Comparison of ENCODE assay signal across 33 cellular contexts in the genomic region with DNA sequence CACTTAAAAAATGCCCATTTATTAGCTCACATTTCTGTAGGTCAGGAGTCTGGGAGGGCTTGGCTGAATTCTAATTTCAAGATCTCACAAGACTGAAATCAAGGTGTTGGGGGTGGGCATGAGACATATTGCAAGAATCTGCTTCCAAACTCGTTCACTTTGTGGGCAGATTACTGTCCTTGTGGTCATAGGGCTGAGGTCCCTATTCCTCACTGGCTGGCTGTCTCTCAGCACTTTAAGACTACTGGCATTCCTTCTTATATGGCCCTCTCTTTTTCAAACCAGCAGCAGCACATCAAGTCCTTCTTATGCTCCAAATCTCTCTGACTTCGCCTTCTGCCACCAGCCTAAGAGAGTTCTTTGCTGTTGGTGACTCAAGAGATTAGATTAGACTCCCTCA. TPM values are rescaled to one million over a fixed set of nuclear protein-coding genes. Genes with fewer than 3 reads are reported as not detected.
"Had no signal": no experiment of that assay in that cellular context is flagged by ENCODE, and none has a peak within 500 bp of the region (broad histone marks: within the 10 kb centered on the region; RNA-seq: fewer than 3 reads in every experiment).

No MANE protein-coding gene starts in this region.

- H3K4me1 ChIP-seq: adrenal gland, foreskin keratinocyte, gastroesophageal sphincter had no signal

- ATAC-seq: activated CD4-positive, alpha-beta T cell treated with anti-CD3 and anti-CD28 coated beads for 36 hours; activated naive CD8-positive, alpha-beta T cell treated with anti-CD3 and anti-CD28 coated beads, Interleukin-2, amount 50 U/mL, for 24 hours; activated T-cell treated with anti-CD3 and anti-CD28 coated beads, Interleukin-2, amount 50 U/mL, for 72 hours; body of pancreas; effector memory CD8-positive, alpha-beta T cell; foreskin keratinocyte; gastroesophageal sphincter; T-helper 17 cell had no signal

- DNase-seq: activated CD4-positive, alpha-beta memory T cell treated with anti-CD3 and anti-CD28 coated beads, Interleukin-2, amount 10 ng/mL, durations not matched to agents 7 days and 5 days; activated CD4-positive, alpha-beta T cell treated with anti-CD3 and anti-CD28 coated beads for 36 hours; activated CD4-positive, alpha-beta T cell treated with anti-CD3 and anti-CD28 coated beads, Interleukin-2, amount 10 ng/mL, durations not matched to agents 24 days and 14 days; activated CD4-positive, CD25-positive, alpha-beta regulatory T cell; activated CD4-positive, CD25-positive, alpha-beta regulatory T cell treated with anti-CD3 and anti-CD28 coated beads, Interleukin-2, amount 50 U/mL, for 72 hours; activated CD8-positive, alpha-beta memory T cell treated with anti-CD3 and anti-CD28 coated beads, Interleukin-2, amount 50 U/mL, for 48 hours; activated gamma-delta T cell; activated naive CD4-positive, alpha-beta T cell; activated naive CD4-positive, alpha-beta T cell treated with anti-CD3 and anti-CD28 coated beads, Interleukin-2, amount 50 U/mL, for 16 hours; activated naive CD8-positive, alpha-beta T cell treated with anti-CD3 and anti-CD28 coated beads, Interleukin-2, amount 50 U/mL, for 24 hours; activated T-cell treated with anti-CD3 and anti-CD28 coated beads for 4 hours; activated T-cell treated with anti-CD3 and anti-CD28 coated beads, Interleukin-2, amount 50 U/mL, for 24 hours; activated T-cell treated with anti-CD3 and anti-CD28 coated beads, Interleukin-2, amount 50 U/mL, for 72 hours; adrenal gland; amygdala; aorta; body of pancreas; caudate nucleus; cortex of kidney; dermis blood vessel endothelial cell; effector CD4-positive, alpha-beta T cell; effector memory CD8-positive, alpha-beta T cell; erythroblast; foreskin keratinocyte; T-helper 1 cell; T-helper 17 cell; T1000 had no signal

- H3K27ac ChIP-seq: adrenal gland, body of pancreas, esophagus muscularis mucosa, foreskin keratinocyte, gastroesophageal sphincter had no signal

- H3K9me3 Mint-ChIP-seq: activated CD4-positive, alpha-beta memory T cell treated with anti-CD3 and anti-CD28 coated beads, Interleukin-2, amount 10 ng/mL, durations not matched to agents 7 days and 5 days; activated CD4-positive, alpha-beta T cell treated with anti-CD3 and anti-CD28 coated beads, Interleukin-2, amount 10 ng/mL, durations not matched to agents 24 days and 14 days; activated naive CD8-positive, alpha-beta T cell treated with anti-CD3 and anti-CD28 coated beads, Interleukin-2, amount 50 U/mL, for 24 hours; activated T-cell treated with anti-CD3 and anti-CD28 coated beads, Interleukin-2, amount 50 U/mL, for 24 hours; activated T-cell treated with anti-CD3 and anti-CD28 coated beads, Interleukin-2, amount 50 U/mL, for 72 hours; effector memory CD8-positive, alpha-beta T cell; T-helper 2 cell treated with Interferon-gamma antibody and Interleukin-4, amounts not matched to agents 5 μg/mL and 100 μg/mL, for 36 hours had no signal

- H3K9me3 ChIP-seq: adrenal gland, body of pancreas, esophagus muscularis mucosa, gastroesophageal sphincter had no signal

- H3K36me3 Mint-ChIP-seq: activated naive CD8-positive, alpha-beta T cell had no signal

- H3K4me3 Mint-ChIP-seq: activated CD4-positive, alpha-beta memory T cell treated with anti-CD3 and anti-CD28 coated beads, Interleukin-2, amount 10 ng/mL, durations not matched to agents 7 days and 5 days; activated CD4-positive, alpha-beta T cell treated with anti-CD3 and anti-CD28 coated beads for 36 hours; activated CD4-positive, alpha-beta T cell treated with anti-CD3 and anti-CD28 coated beads, Interleukin-2, amount 10 ng/mL, durations not matched to agents 24 days and 14 days; activated naive CD8-positive, alpha-beta T cell; activated naive CD8-positive, alpha-beta T cell treated with anti-CD3 and anti-CD28 coated beads, Interleukin-2, amount 50 U/mL, for 24 hours; activated T-cell treated with anti-CD3 and anti-CD28 coated beads, Interleukin-2, amount 50 U/mL, for 24 hours; activated T-cell treated with anti-CD3 and anti-CD28 coated beads, Interleukin-2, amount 50 U/mL, for 72 hours; effector memory CD8-positive, alpha-beta T cell; T-helper 17 cell; T-helper 2 cell treated with Interferon-gamma antibody and Interleukin-4, amounts not matched to agents 5 μg/mL and 100 μg/mL, for 36 hours had no signal

- H3K27ac Mint-ChIP-seq: activated CD4-positive, alpha-beta memory T cell treated with anti-CD3 and anti-CD28 coated beads, Interleukin-2, amount 10 ng/mL, durations not matched to agents 7 days and 5 days; activated CD4-positive, alpha-beta T cell treated with anti-CD3 and anti-CD28 coated beads for 36 hours; activated CD4-positive, alpha-beta T cell treated with anti-CD3 and anti-CD28 coated beads, Interleukin-2, amount 10 ng/mL, durations not matched to agents 24 days and 14 days; activated naive CD8-positive, alpha-beta T cell; activated naive CD8-positive, alpha-beta T cell treated with anti-CD3 and anti-CD28 coated beads, Interleukin-2, amount 50 U/mL, for 24 hours; activated T-cell treated with anti-CD3 and anti-CD28 coated beads, Interleukin-2, amount 50 U/mL, for 24 hours; activated T-cell treated with anti-CD3 and anti-CD28 coated beads, Interleukin-2, amount 50 U/mL, for 72 hours; effector memory CD8-positive, alpha-beta T cell; T-helper 17 cell; T-helper 2 cell treated with Interferon-gamma antibody and Interleukin-4, amounts not matched to agents 5 μg/mL and 100 μg/mL, for 36 hours had no signal

- H3K27me3 ChIP-seq: body of pancreas had no signal

- H3K36me3 ChIP-seq: adrenal gland, esophagus muscularis mucosa, gastroesophageal sphincter had no signal

- H3K4me3 ChIP-seq: adrenal gland, body of pancreas, esophagus muscularis mucosa, gastroesophageal sphincter had no signal

- H3K4me1 Mint-ChIP-seq: activated CD4-positive, alpha-beta memory T cell treated with anti-CD3 and anti-CD28 coated beads, Interleukin-2, amount 10 ng/mL, durations not matched to agents 7 days and 5 days; activated CD4-positive, alpha-beta T cell treated with anti-CD3 and anti-CD28 coated beads for 36 hours; activated CD4-positive, alpha-beta T cell treated with anti-CD3 and anti-CD28 coated beads, Interleukin-2, amount 10 ng/mL, durations not matched to agents 24 days and 14 days; activated naive CD8-positive, alpha-beta T cell treated with anti-CD3 and anti-CD28 coated beads, Interleukin-2, amount 50 U/mL, for 24 hours had no signal

RNA-seq across cellular contexts. Expression of gene MYOD1, which starts 27.8 kb away (rescaled TPM):
- total RNA-seq: activated CD4-positive, alpha-beta memory T cell treated with anti-CD3 and anti-CD28 coated beads, Interleukin-2, amount 10 ng/mL, durations not matched to agents 7 days and 5 days; activated CD4-positive, alpha-beta T cell treated with anti-CD3 and anti-CD28 coated beads for 36 hours; activated CD4-positive, alpha-beta T cell treated with anti-CD3 and anti-CD28 coated beads, Interleukin-2, amount 10 ng/mL, durations not matched to agents 24 days and 14 days; activated T-cell treated with anti-CD3 and anti-CD28 coated beads, Interleukin-2, amount 50 U/mL, for 72 hours; adrenal gland; aorta; body of pancreas; chondrocyte; dermis blood vessel endothelial cell; esophagus muscularis mucosa; foreskin keratinocyte; gastroesophageal sphincter; glomerular endothelial cell; T-helper 17 cell had no signal
- polyA plus RNA-seq: adrenal gland, aorta, foreskin keratinocyte had no signal

RNA-seq across cellular contexts. Expression of gene KCNC1, which starts 43.0 kb away (rescaled TPM):
- total RNA-seq: activated CD4-positive, alpha-beta memory T cell treated with anti-CD3 and anti-CD28 coated beads, Interleukin-2, amount 10 ng/mL, durations not matched to agents 7 days and 5 days; activated CD4-positive, alpha-beta T cell treated with anti-CD3 and anti-CD28 coated beads for 36 hours; activated CD4-positive, alpha-beta T cell treated with anti-CD3 and anti-CD28 coated beads, Interleukin-2, amount 10 ng/mL, durations not matched to agents 24 days and 14 days; activated T-cell treated with anti-CD3 and anti-CD28 coated beads, Interleukin-2, amount 50 U/mL, for 72 hours; aorta; dermis blood vessel endothelial cell; esophagus muscularis mucosa; foreskin keratinocyte; glomerular endothelial cell; T-helper 17 cell had no signal
- polyA plus RNA-seq: aorta, foreskin keratinocyte had no signal
